20 cellular contexts compared by ENCODE assay signal in the genomic region with DNA sequence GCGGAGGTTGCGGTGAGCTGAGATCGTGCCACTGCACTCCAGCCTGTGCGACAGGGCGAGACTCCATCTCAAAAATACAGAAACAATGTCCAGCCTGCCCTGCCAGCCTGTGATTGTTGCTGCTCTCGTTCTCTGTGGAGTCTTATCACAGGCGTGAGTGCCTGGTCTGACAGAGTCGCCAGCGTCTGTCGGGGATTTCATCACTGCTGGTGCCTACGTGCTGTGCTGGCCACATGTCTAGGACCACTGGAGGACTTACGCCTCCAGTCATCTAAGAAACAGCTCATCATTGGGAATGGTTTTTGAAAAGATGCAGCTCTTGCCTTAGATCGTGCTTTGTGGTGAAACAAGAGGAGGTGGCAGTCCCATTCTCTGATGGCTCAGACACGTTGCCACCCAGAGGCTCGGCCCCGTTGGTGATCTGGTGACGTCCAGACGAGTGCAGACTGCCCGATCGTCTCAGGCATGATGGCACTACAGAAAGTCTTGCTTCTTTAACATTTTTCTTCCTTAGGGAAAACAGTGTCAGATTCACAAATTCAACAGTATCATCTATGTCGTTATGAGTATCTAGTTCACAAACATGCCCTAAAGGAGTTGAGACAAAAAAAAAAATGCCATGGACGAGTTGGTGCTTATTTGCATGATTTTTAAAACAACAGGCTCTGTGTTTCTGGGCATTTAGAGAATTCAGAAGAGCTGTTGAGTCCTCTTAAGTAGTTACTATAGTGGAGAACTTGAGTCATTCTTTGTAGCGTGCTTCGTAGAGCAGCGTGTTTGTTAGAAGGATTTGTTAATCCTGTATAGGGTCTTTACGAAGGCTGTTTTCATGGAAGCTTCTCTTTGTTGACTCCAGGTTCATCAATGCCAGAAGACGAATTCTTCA.
"Had no signal": no experiment of that assay in that cellular context is flagged by ENCODE, and none has a peak within 500 bp of the region (broad histone marks: within the 10 kb centered on the region; RNA-seq: fewer than 3 reads in every experiment).

No MANE protein-coding gene starts in this region.

- H3K27me3 Mint-ChIP-seq: activated CD4-positive, alpha-beta T cell treated with anti-CD3 and anti-CD28 coated beads, Interleukin-2, amount 10 ng/mL, durations not matched to agents 24 days and 14 days; activated CD8-positive, alpha-beta T cell treated with anti-CD3 and anti-CD28 coated beads for 36 hours; dendritic cell treated with granulocyte-macrophage colony-stimulating factor and Interleukin-4, amounts not matched to agents 40 ng/mL and 50 ng/mL, for 4 days; stimulated activated naive CD8-positive, alpha-beta T cell treated with anti-CD3 and anti-CD28 coated beads, Interleukin-15, Interleukin-2, amounts not matched to agents 100 ng/mL and 50 ng/mL, for 24 hours; type B pancreatic cell had no signal

- H3K4me3 Mint-ChIP-seq: activated CD4-positive, alpha-beta T cell treated with anti-CD3 and anti-CD28 coated beads, Interleukin-2, amount 10 ng/mL, durations not matched to agents 24 days and 14 days; activated CD8-positive, alpha-beta T cell treated with anti-CD3 and anti-CD28 coated beads for 36 hours; activated naive CD4-positive, alpha-beta T cell treated with anti-CD3 and anti-CD28 coated beads for 36 hours; dendritic cell treated with granulocyte-macrophage colony-stimulating factor and Interleukin-4, amounts not matched to agents 40 ng/mL and 50 ng/mL, for 4 days; nephron; stimulated activated naive CD8-positive, alpha-beta T cell treated with anti-CD3 and anti-CD28 coated beads, Interleukin-15, Interleukin-2, amounts not matched to agents 100 ng/mL and 50 ng/mL, for 24 hours; type B pancreatic cell had no signal

- H3K4me1 Mint-ChIP-seq: activated CD4-positive, alpha-beta T cell treated with anti-CD3 and anti-CD28 coated beads, Interleukin-2, amount 10 ng/mL, durations not matched to agents 24 days and 14 days; nephron had no signal

- DNase-seq: activated CD4-positive, alpha-beta T cell treated with anti-CD3 and anti-CD28 coated beads, Interleukin-2, amount 10 ng/mL, durations not matched to agents 24 days and 14 days; activated CD8-positive, alpha-beta T cell treated with anti-CD3 and anti-CD28 coated beads for 36 hours; activated naive CD4-positive, alpha-beta T cell treated with anti-CD3 and anti-CD28 coated beads for 36 hours; activated T-cell treated with anti-CD3 and anti-CD28 coated beads, Interleukin-2, amount 50 U/mL, for 1 hour; anterior cingulate cortex; effector memory CD4-positive, alpha-beta T cell; foreskin fibroblast; glutamatergic neuron; hippocampal formation; left colon; mammary epithelial cell; midbrain; stimulated activated CD4-positive, alpha-beta T cell treated with anti-CD3 and anti-CD28 coated beads, Interleukin-2, amount 100 ng/mL, for 48 hours; T-helper 1 cell; T-helper 9 cell had no signal

- H3K27ac Mint-ChIP-seq: activated CD4-positive, alpha-beta T cell treated with anti-CD3 and anti-CD28 coated beads, Interleukin-2, amount 10 ng/mL, durations not matched to agents 24 days and 14 days; activated CD8-positive, alpha-beta T cell treated with anti-CD3 and anti-CD28 coated beads for 36 hours; activated naive CD4-positive, alpha-beta T cell treated with anti-CD3 and anti-CD28 coated beads for 36 hours; activated T-helper 2 cell treated with anti-CD3 and anti-CD28 coated beads, Interferon-gamma antibody, Interleukin-2, Interleukin-4, amounts not matched to agents 10 μg/mL and 5 μg/mL and 100 μg/mL, durations not matched to agents 14 hours and 24 hours and 36 hours; dendritic cell treated with granulocyte-macrophage colony-stimulating factor and Interleukin-4, amounts not matched to agents 40 ng/mL and 50 ng/mL, for 4 days; nephron; stimulated activated naive CD8-positive, alpha-beta T cell treated with anti-CD3 and anti-CD28 coated beads, Interleukin-15, Interleukin-2, amounts not matched to agents 100 ng/mL and 50 ng/mL, for 24 hours; type B pancreatic cell had no signal

- ATAC-seq: activated CD8-positive, alpha-beta T cell treated with anti-CD3 and anti-CD28 coated beads for 36 hours; left colon had no signal

- H3K9me3 Mint-ChIP-seq: activated CD4-positive, alpha-beta T cell treated with anti-CD3 and anti-CD28 coated beads, Interleukin-2, amount 10 ng/mL, durations not matched to agents 24 days and 14 days; activated CD8-positive, alpha-beta T cell treated with anti-CD3 and anti-CD28 coated beads for 36 hours; activated naive CD4-positive, alpha-beta T cell treated with anti-CD3 and anti-CD28 coated beads for 36 hours; activated T-helper 2 cell treated with anti-CD3 and anti-CD28 coated beads, Interferon-gamma antibody, Interleukin-2, Interleukin-4, amounts not matched to agents 10 μg/mL and 5 μg/mL and 100 μg/mL, durations not matched to agents 14 hours and 24 hours and 36 hours; dendritic cell treated with granulocyte-macrophage colony-stimulating factor and Interleukin-4, amounts not matched to agents 40 ng/mL and 50 ng/mL, for 4 days; nephron; stimulated activated naive CD8-positive, alpha-beta T cell treated with anti-CD3 and anti-CD28 coated beads, Interleukin-15, Interleukin-2, amounts not matched to agents 100 ng/mL and 50 ng/mL, for 24 hours; type B pancreatic cell had no signal
